ENCODE assay signal across 8 cellular contexts in the genomic region with DNA sequence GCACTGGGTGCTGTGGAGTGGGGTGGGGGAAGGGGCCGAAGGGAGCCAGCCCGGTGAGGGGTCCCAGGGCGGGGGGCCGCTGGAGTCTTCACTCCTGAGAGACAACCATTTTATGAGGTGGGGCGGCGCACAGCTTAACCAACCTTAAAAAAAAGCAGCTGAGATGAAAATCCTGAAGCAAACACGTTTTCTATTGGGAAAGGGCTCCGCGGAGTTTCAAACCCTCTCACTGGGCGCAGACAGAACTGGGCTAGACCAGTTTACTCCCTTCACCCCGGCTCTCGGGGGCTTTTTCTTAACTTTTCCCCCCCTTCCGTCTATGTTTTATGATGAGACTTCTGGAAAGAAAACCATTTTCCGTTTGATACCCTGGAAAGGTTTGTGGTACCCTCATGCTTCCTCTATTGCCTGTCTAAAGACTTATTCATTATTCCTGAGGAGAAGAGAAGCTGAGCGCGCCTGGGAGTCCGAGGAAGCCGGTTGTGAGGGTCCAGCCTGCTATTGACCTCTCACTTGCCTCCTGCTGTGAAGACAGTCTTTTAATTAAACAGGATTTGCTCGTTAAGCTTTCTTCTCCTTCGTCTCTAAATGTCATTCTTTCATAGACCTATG.
DNase-seq lines count a peak whose midpoint lies in the region; ATAC-seq lines count a peak whose summit lies in the region.

No MANE protein-coding gene starts in this region.

- H3K27me3 ChIP-seq in duodenal mucosa (ENCODE audit: control insufficient read depth in 1 of 2, insufficient read depth in 2 of 2, low read length in 2 of 2) (no peaks in the 10 kb centered on the region), mucosa of rectum (ENCODE audit: control insufficient read depth in 2 of 2, insufficient read depth in 2 of 2, low read length in 2 of 2) (no peaks in the 10 kb centered on the region)

- no peak for ATAC-seq in HG03342 (IDR thresholded peaks at IDR 0.05; ENCODE audit: unreplicated experiment)
- no peak for ATAC-seq in GM21526 (IDR thresholded peaks at IDR 0.05; ENCODE audit: low FRiP score, unreplicated experiment)

- peak; percentile 90 for DNase-seq in NCI-H2171 treated with DMSO at 0.1 percent for 48 hours (lab: John Stamatoyannopoulos, UW)
- DNase-seq in NCI-H2171 (lab: John Stamatoyannopoulos, UW), result no peak
- DNase-seq in NCI-H748 treated with DMSO at 0.1 percent for 48 hours (lab: John Stamatoyannopoulos, UW), result peak; percentile 78
- DNase-seq in DMS153 treated with DMSO at 0.1 percent for 48 hours (lab: John Stamatoyannopoulos, UW; ENCODE audit: unreplicated experiment), result no peak

- H3K9ac ChIP-seq in duodenal mucosa (ENCODE audit: low read depth in 1 of 2, low read length in 2 of 2) (peak overlapping the region; percentile 44 to 72), mucosa of rectum (ENCODE audit: low read depth in 1 of 2, low read length in 2 of 2) (peak overlapping the region; percentile 76 to 93)

- no peaks in the 10 kb centered on the region for H3K36me3 ChIP-seq in duodenal mucosa (ENCODE audit: control insufficient read depth in 1 of 2, insufficient read depth in 2 of 2, low read length in 2 of 2)
- no peaks in the 10 kb centered on the region for H3K36me3 ChIP-seq in mucosa of rectum (ENCODE audit: control insufficient read depth in 2 of 2, insufficient read depth in 2 of 2, low read length in 2 of 2)

- H3K4me3 ChIP-seq in duodenal mucosa (ENCODE audit: low read depth in 1 of 2, low read length in 2 of 2) (peak overlapping the region; percentile 85 to 100), mucosa of rectum (ENCODE audit: low read length in 2 of 2) (peak overlapping the region; percentile 97 to 100)

- H3K27ac ChIP-seq in duodenal mucosa (ENCODE audit: low read depth, low read length) (peak overlapping the region; percentile 81), mucosa of rectum (ENCODE audit: low read depth in 2 of 2, low read length in 2 of 2) (peak overlapping the region; percentile 95 to 97)

- H3K4me1 ChIP-seq in duodenal mucosa (ENCODE audit: control insufficient read depth in 1 of 2, insufficient read depth in 2 of 2, low read length in 2 of 2), result peaks cover 33 to 35% of the 10 kb centered on the region in 2 donors
- peaks cover 16 to 21% of the 10 kb centered on the region in 2 donors for H3K4me1 ChIP-seq in mucosa of rectum (ENCODE audit: control insufficient read depth in 2 of 2, insufficient read depth in 2 of 2, low read length in 2 of 2)

- no peaks in the 10 kb centered on the region for H3K9me3 ChIP-seq in duodenal mucosa (ENCODE audit: control insufficient read depth in 1 of 2, low read length in 2 of 2)
- H3K9me3 ChIP-seq in mucosa of rectum (ENCODE audit: control insufficient read depth in 2 of 2, low read length in 2 of 2), result no peaks in the 10 kb centered on the region

Comparison
In these comparisons a context has a peak if more than half of its experiments do, and no peak if none do; other contexts are left out.
1. DNase-seq: peak in NCI-H2171 treated with DMSO at 0.1 percent for 48 hours (single experiment) and NCI-H748 treated with DMSO at 0.1 percent for 48 hours (single experiment); none in NCI-H2171 (single experiment) and DMS153 treated with DMSO at 0.1 percent for 48 hours (single experiment).